ENCODE assay signal across 1 cellular context in the genomic region with DNA sequence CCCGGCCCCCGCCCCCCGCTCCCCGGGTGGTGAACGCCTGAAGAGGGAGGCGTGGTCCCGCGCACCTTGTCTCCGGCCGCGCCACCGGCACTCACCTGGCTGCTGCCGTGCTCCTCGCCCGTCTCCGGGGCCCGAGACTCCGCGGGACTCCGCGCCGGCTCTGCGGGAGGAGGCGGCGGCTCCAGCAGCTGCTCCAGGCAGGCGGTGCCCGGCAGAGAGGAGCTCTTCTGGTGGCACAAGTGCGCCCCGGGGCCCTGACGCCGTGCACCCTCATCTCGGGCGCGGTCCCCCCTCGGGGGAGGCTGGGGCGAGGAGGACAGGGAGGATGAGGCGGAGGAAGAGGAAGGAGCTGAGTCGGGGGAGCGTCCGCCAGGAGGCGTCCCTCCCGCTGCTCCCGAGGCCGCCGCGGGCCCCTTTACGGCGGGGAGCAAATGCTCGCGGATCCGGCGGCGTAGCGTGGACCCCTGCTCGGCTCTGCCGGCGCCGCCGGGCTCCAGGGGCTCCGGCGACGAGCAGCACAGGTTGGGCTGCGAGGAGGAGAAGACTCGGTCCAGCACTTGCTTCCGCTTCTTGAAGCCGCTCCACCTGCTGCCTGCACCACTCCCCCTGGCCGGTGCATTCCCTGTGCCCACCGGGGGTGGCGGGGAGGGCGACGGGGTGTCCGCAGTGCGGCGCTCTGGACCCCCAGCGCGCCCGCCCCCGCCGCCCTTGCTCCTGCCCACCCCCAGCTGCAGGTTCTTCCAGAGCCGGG.
TF ChIP-seq lines count a peak whose summit lies in the region.

No MANE protein-coding gene starts in this region.

TF ChIP-seq in HepG2, 621 proteins besides CTCF, POLR2A, EP300 and RAD21 (continued from another document and continues in another):
- TF ChIP-seq, protein P1, sequence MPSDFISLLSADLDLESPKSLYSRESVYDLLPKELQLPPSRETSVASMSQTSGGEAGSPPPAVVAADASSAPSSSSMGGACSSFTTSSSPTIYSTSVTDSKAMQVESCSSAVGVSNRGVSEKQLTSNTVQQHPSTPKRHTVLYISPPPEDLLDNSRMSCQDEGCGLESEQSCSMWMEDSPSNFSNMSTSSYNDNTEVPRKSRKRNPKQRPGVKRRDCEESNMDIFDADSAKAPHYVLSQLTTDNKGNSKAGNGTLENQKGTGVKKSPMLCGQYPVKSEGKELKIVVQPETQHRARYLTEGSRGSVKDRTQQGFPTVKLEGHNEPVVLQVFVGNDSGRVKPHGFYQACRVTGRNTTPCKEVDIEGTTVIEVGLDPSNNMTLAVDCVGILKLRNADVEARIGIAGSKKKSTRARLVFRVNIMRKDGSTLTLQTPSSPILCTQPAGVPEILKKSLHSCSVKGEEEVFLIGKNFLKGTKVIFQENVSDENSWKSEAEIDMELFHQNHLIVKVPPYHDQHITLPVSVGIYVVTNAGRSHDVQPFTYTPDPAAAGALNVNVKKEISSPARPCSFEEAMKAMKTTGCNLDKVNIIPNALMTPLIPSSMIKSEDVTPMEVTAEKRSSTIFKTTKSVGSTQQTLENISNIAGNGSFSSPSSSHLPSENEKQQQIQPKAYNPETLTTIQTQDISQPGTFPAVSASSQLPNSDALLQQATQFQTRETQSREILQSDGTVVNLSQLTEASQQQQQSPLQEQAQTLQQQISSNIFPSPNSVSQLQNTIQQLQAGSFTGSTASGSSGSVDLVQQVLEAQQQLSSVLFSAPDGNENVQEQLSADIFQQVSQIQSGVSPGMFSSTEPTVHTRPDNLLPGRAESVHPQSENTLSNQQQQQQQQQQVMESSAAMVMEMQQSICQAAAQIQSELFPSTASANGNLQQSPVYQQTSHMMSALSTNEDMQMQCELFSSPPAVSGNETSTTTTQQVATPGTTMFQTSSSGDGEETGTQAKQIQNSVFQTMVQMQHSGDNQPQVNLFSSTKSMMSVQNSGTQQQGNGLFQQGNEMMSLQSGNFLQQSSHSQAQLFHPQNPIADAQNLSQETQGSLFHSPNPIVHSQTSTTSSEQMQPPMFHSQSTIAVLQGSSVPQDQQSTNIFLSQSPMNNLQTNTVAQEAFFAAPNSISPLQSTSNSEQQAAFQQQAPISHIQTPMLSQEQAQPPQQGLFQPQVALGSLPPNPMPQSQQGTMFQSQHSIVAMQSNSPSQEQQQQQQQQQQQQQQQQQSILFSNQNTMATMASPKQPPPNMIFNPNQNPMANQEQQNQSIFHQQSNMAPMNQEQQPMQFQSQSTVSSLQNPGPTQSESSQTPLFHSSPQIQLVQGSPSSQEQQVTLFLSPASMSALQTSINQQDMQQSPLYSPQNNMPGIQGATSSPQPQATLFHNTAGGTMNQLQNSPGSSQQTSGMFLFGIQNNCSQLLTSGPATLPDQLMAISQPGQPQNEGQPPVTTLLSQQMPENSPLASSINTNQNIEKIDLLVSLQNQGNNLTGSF (CRISPR knock-in tag; IDR thresholded peaks at IDR 0.05): no peak
- TF ChIP-seq ZNF7 (CRISPR knock-in tag; IDR thresholded peaks at IDR 0.05): no peak
- TF ChIP-seq CENPT (CRISPR knock-in tag; IDR thresholded peaks at IDR 0.05; ENCODE audit: low read depth): no peak
- TF ChIP-seq ZNF331 (CRISPR knock-in tag; IDR thresholded peaks at IDR 0.05): no peak
- TF ChIP-seq, protein P2, sequence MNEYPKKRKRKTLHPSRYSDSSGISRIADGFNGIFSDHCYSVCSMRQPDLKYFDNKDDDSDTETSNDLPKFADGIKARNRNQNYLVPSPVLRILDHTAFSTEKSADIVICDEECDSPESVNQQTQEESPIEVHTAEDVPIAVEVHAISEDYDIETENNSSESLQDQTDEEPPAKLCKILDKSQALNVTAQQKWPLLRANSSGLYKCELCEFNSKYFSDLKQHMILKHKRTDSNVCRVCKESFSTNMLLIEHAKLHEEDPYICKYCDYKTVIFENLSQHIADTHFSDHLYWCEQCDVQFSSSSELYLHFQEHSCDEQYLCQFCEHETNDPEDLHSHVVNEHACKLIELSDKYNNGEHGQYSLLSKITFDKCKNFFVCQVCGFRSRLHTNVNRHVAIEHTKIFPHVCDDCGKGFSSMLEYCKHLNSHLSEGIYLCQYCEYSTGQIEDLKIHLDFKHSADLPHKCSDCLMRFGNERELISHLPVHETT (CRISPR knock-in tag; conservative IDR thresholded peaks at IDR 0.05): no peak
- TF ChIP-seq, protein P3, sequence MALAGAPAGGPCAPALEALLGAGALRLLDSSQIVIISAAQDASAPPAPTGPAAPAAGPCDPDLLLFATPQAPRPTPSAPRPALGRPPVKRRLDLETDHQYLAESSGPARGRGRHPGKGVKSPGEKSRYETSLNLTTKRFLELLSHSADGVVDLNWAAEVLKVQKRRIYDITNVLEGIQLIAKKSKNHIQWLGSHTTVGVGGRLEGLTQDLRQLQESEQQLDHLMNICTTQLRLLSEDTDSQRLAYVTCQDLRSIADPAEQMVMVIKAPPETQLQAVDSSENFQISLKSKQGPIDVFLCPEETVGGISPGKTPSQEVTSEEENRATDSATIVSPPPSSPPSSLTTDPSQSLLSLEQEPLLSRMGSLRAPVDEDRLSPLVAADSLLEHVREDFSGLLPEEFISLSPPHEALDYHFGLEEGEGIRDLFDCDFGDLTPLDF (CRISPR knock-in tag; IDR thresholded peaks at IDR 0.05): no peak
- TF ChIP-seq ZBTB7B (CRISPR knock-in tag; IDR thresholded peaks at IDR 0.05): 0 out of 2 replicates have a peak, but pooled peaks have one; percentile 50
- no peak for TF ChIP-seq SIN3A (IDR thresholded peaks at IDR 0.05; ENCODE audit: borderline replicate concordance, low read depth, low read length)
- no peak for TF ChIP-seq ZNF138 (CRISPR knock-in tag; IDR thresholded peaks at IDR 0.05; ENCODE audit: low read depth)
- no peak for TF ChIP-seq ONECUT2 (CRISPR knock-in tag; IDR thresholded peaks at IDR 0.05)
- no peak for TF ChIP-seq ZNF547 (CRISPR knock-in tag; IDR thresholded peaks at IDR 0.05)
- no peak for TF ChIP-seq ZNF558 (CRISPR knock-in tag; IDR thresholded peaks at IDR 0.05; ENCODE audit: borderline replicate concordance)
- TF ChIP-seq ZNF274 (CRISPR knock-in tag; IDR thresholded peaks at IDR 0.05): no peak
- no peak for TF ChIP-seq ZNF44 (CRISPR knock-in tag; IDR thresholded peaks at IDR 0.05)
- TF ChIP-seq ZNF564 (CRISPR knock-in tag; IDR thresholded peaks at IDR 0.05): no peak
- no peak for TF ChIP-seq KLF6 (CRISPR knock-in tag; IDR thresholded peaks at IDR 0.05)
- TF ChIP-seq IRF2 (CRISPR knock-in tag; IDR thresholded peaks at IDR 0.05): no peak
- TF ChIP-seq ZNF619 (CRISPR knock-in tag; IDR thresholded peaks at IDR 0.05): 0 out of 2 replicates have a peak, but pooled peaks have one; percentile 30
- TF ChIP-seq NPAS2 (CRISPR knock-in tag; IDR thresholded peaks at IDR 0.05; ENCODE audit: borderline replicate concordance): no peak
- no peak for TF ChIP-seq ZNF670 (CRISPR knock-in tag; IDR thresholded peaks at IDR 0.05; ENCODE audit: borderline replicate concordance)
- no peak for TF ChIP-seq THYN1 (CRISPR knock-in tag; IDR thresholded peaks at IDR 0.05; ENCODE audit: borderline replicate concordance, low read depth)
- no peak for TF ChIP-seq REXO4 (CRISPR knock-in tag; IDR thresholded peaks at IDR 0.05; ENCODE audit: borderline replicate concordance)
- peak; percentile 65; the same call in 1 of the 2 replicates for TF ChIP-seq ZNF777 (CRISPR knock-in tag; IDR thresholded peaks at IDR 0.05)
- TF ChIP-seq MAF1 (CRISPR knock-in tag; IDR thresholded peaks at IDR 0.05; ENCODE audit: borderline replicate concordance): no peak
- no peak for TF ChIP-seq NR3C1 (CRISPR knock-in tag; IDR thresholded peaks at IDR 0.05)
- TF ChIP-seq, protein P4, sequence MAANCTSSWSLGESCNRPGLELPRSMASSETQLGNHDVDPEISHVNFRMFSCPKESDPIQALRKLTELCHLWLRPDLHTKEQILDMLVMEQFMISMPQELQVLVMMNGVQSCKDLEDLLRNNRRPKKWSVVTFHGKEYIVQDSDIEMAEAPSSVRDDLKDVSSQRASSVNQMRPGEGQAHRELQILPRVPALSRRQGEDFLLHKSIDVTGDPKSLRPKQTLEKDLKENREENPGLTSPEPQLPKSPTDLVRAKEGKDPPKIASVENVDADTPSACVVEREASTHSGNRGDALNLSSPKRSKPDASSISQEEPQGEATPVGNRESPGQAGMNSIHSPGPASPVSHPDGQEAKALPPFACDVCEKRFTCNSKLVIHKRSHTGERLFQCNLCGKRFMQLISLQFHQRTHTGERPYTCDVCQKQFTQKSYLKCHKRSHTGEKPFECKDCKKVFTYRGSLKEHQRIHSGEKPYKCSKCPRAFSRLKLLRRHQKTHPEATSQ (CRISPR knock-in tag; IDR thresholded peaks at IDR 0.05; ENCODE audit: borderline replicate concordance): no peak
- TF ChIP-seq, protein P5, sequence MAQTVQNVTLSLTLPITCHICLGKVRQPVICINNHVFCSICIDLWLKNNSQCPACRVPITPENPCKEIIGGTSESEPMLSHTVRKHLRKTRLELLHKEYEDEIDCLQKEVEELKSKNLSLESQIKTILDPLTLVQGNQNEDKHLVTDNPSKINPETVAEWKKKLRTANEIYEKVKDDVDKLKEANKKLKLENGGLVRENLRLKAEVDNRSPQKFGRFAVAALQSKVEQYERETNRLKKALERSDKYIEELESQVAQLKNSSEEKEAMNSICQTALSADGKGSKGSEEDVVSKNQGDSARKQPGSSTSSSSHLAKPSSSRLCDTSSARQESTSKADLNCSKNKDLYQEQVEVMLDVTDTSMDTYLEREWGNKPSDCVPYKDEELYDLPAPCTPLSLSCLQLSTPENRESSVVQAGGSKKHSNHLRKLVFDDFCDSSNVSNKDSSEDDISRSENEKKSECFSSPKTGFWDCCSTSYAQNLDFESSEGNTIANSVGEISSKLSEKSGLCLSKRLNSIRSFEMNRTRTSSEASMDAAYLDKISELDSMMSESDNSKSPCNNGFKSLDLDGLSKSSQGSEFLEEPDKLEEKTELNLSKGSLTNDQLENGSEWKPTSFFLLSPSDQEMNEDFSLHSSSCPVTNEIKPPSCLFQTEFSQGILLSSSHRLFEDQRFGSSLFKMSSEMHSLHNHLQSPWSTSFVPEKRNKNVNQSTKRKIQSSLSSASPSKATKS (CRISPR knock-in tag; IDR thresholded peaks at IDR 0.05): no peak
- no peak for TF ChIP-seq RFXAP (CRISPR knock-in tag; IDR thresholded peaks at IDR 0.05; ENCODE audit: borderline replicate concordance)
- TF ChIP-seq HHEX (CRISPR knock-in tag; IDR thresholded peaks at IDR 0.05): no peak
- TF ChIP-seq, protein P6, sequence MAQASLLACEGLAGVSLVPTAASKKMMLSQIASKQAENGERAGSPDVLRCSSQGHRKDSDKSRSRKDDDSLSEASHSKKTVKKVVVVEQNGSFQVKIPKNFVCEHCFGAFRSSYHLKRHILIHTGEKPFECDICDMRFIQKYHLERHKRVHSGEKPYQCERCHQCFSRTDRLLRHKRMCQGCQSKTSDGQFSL (CRISPR knock-in tag; IDR thresholded peaks at IDR 0.05): no peak
- no peak for TF ChIP-seq GABPA (IDR thresholded peaks at IDR 0.05; ENCODE audit: low read depth, low read length)
- no peak for TF ChIP-seq GABPA (CRISPR knock-in tag; IDR thresholded peaks at IDR 0.05; ENCODE audit: low read depth)
- TF ChIP-seq ZNF264 (CRISPR knock-in tag; IDR thresholded peaks at IDR 0.05): no peak
- no peak for TF ChIP-seq HDAC6 (IDR thresholded peaks at IDR 0.05; ENCODE audit: low read depth, low read length)
- TF ChIP-seq RAD51 (IDR thresholded peaks at IDR 0.05; ENCODE audit: borderline replicate concordance): no peak
- TF ChIP-seq RNF2 (conservative IDR thresholded peaks at IDR 0.05; ENCODE audit: low read depth): 0 out of 2 replicates have a peak, but pooled peaks have one; percentile 25
- TF ChIP-seq NFATC3 (CRISPR knock-in tag; IDR thresholded peaks at IDR 0.05): no peak
- no peak for TF ChIP-seq ZNF253 (CRISPR knock-in tag; IDR thresholded peaks at IDR 0.05; ENCODE audit: borderline replicate concordance)
- no peak for TF ChIP-seq NFRKB (IDR thresholded peaks at IDR 0.05)
- TF ChIP-seq ZBTB8A (CRISPR knock-in tag; IDR thresholded peaks at IDR 0.05; ENCODE audit: borderline replicate concordance, low read depth): no peak
- TF ChIP-seq NBN (conservative IDR thresholded peaks at IDR 0.05): no peak
- no peak for TF ChIP-seq DPF2 (CRISPR knock-in tag; IDR thresholded peaks at IDR 0.05; ENCODE audit: borderline replicate concordance, low read depth)
- TF ChIP-seq, protein P7, sequence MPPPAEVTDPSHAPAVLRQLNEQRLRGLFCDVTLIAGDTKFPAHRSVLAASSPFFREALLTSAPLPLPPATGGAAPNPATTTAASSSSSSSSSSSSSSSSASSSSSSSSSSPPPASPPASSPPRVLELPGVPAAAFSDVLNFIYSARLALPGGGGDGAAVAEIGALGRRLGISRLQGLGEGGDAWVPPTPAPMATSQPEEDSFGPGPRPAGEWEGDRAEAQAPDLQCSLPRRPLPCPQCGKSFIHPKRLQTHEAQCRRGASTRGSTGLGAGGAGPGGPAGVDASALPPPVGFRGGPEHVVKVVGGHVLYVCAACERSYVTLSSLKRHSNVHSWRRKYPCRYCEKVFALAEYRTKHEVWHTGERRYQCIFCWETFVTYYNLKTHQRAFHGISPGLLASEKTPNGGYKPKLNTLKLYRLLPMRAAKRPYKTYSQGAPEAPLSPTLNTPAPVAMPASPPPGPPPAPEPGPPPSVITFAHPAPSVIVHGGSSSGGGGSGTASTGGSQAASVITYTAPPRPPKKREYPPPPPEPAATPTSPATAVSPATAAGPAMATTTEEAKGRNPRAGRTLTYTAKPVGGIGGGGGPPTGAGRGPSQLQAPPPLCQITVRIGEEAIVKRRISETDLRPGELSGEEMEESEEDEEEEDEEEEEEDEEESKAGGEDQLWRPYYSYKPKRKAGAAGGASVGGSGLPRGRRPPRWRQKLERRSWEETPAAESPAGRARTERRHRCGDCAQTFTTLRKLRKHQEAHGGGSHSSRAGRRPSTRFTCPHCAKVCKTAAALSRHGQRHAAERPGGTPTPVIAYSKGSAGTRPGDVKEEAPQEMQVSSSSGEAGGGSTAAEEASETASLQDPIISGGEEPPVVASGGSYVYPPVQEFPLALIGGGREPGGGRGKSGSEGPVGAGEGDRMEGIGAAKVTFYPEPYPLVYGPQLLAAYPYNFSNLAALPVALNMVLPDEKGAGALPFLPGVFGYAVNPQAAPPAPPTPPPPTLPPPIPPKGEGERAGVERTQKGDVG (CRISPR knock-in tag; IDR thresholded peaks at IDR 0.05; ENCODE audit: borderline replicate concordance): no peak
- TF ChIP-seq ZNF20 (CRISPR knock-in tag; IDR thresholded peaks at IDR 0.05): no peak
- no peak for TF ChIP-seq ZSCAN12 (CRISPR knock-in tag; IDR thresholded peaks at IDR 0.05)
- TF ChIP-seq HNRNPK (IDR thresholded peaks at IDR 0.05; ENCODE audit: low read depth, low read length, poor library complexity, severe bottlenecking): peak; percentile 16
- no peak for TF ChIP-seq ZBTB21 (CRISPR knock-in tag; IDR thresholded peaks at IDR 0.05)
- TF ChIP-seq CENPX (CRISPR knock-in tag; IDR thresholded peaks at IDR 0.05): no peak
- TF ChIP-seq ZIK1 (CRISPR knock-in tag; IDR thresholded peaks at IDR 0.05; ENCODE audit: borderline replicate concordance, low read depth): no peak
- TF ChIP-seq, protein P8, sequence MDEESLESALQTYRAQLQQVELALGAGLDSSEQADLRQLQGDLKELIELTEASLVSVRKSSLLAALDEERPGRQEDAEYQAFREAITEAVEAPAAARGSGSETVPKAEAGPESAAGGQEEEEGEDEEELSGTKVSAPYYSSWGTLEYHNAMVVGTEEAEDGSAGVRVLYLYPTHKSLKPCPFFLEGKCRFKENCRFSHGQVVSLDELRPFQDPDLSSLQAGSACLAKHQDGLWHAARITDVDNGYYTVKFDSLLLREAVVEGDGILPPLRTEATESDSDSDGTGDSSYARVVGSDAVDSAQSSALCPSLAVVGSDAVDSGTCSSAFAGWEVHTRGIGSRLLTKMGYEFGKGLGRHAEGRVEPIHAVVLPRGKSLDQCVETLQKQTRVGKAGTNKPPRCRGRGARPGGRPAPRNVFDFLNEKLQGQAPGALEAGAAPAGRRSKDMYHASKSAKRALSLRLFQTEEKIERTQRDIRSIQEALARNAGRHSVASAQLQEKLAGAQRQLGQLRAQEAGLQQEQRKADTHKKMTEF (CRISPR knock-in tag; IDR thresholded peaks at IDR 0.05): 0 out of 2 replicates have a peak, but pooled peaks have one; percentile 20
- no peak for TF ChIP-seq ZNF101 (CRISPR knock-in tag; IDR thresholded peaks at IDR 0.05; ENCODE audit: borderline replicate concordance, low read depth)
